24 cellular contexts compared by ENCODE assay signal in genomic region chr12:1346126-1346525, GRCh38.
DNase-seq lines count a peak whose midpoint lies in the region; ATAC-seq, FAIRE-seq and TF ChIP-seq lines count a peak whose summit lies in the region.
"Had no signal": no experiment of that assay in that cellular context is flagged by ENCODE, and none has a peak within 500 bp of the region (broad histone marks: within the 10 kb centered on the region; RNA-seq: fewer than 3 reads in every experiment).

No MANE protein-coding gene starts in this region.

- no peak for ATAC-seq in GM21619 (IDR thresholded peaks at IDR 0.05; ENCODE audit: unreplicated experiment)
- no peak for ATAC-seq in activated CD4-positive, CD25-positive, alpha-beta regulatory T cell treated with anti-CD3 and anti-CD28 coated beads, Interleukin-2, amount 50 U/mL, for 24 hours
- ATAC-seq: lower lobe of right lung, mucosa of descending colon, sciatic nerve had no signal

- DNase-seq in AG08396 (ENCODE audit: low spot score) (peak; percentile 21), H54 (ENCODE audit: insufficient read length, low spot score) (no peak), amniotic epithelial cell (ENCODE audit: low read depth) (peak; percentile 72), myocyte (ENCODE audit: low read depth) (peak; percentile 44), NOMO-1 treated with dmso at 0.1 percent for 144 hours (lab: John Stamatoyannopoulos, UW; ENCODE audit: unreplicated experiment) (no peak), SHP77 (lab: John Stamatoyannopoulos, UW) (no peak)
- DNase-seq: 8988T; activated CD4-positive, alpha-beta T cell treated with anti-CD3 and anti-CD28 coated beads for 48 hours; activated T-cell treated with anti-CD3 and anti-CD28 coated beads, Interleukin-2, amount 50 U/mL, for 24 hours; BE2C; DMS79 treated with DMSO at 0.1 percent for 48 hours; esophagus squamous epithelium; glutamatergic neuron; Kasumi-1; kidney glomerular epithelial cell; lower lobe of right lung; mucosa of descending colon; NCI-H1048; NCI-H187 treated with DMSO at 0.1 percent for 48 hours; NCI-H526 treated with DMSO at 0.1 percent for 48 hours; transverse colon had no signal

- no peak for TF ChIP-seq POLR2A in H54 (IDR thresholded peaks at IDR 0.05; ENCODE audit: low read depth, low read length)

- FAIRE-seq in H54 (lab: Jason Lieb, UNC), result peak; percentile 48

Comparison
In these comparisons a context has a peak if more than half of its experiments do, and no peak if none do; other contexts are left out.
1. DNase-seq: peak in AG08396 (single experiment), amniotic epithelial cell (single experiment) and myocyte (single experiment); none in H54 (single experiment), NOMO-1 treated with dmso at 0.1 percent for 144 hours (single experiment) and SHP77 (0 of 2).